8 cellular contexts compared by ENCODE assay signal in genomic region chr5:88884435-88884877, GRCh38. TPM values are rescaled to one million over a fixed set of nuclear protein-coding genes. Genes with fewer than 3 reads are reported as not detected.
DNase-seq lines count a peak whose midpoint lies in the region; ATAC-seq and TF ChIP-seq lines count a peak whose summit lies in the region.

No MANE protein-coding gene starts in this region.

- peak overlapping the region; percentile 90 for H2AFZ ChIP-seq in GM23338

- ATAC-seq in GM23338 (no peak; the same call in 2 of the 3 replicates), GM21360 (IDR thresholded peaks at IDR 0.05; ENCODE audit: unreplicated experiment) (no peak), GM18517 (IDR thresholded peaks at IDR 0.05; ENCODE audit: unreplicated experiment) (no peak), GM21390 (IDR thresholded peaks at IDR 0.05; ENCODE audit: unreplicated experiment) (no peak)

- H3K4me2 ChIP-seq in GM23338: peak overlapping the region; percentile 88

- H3K4me3 ChIP-seq in GM23338 (peak overlapping the region; percentile 71), Peyer's patch (peak overlapping the region; percentile 44 to 60 (median 56)), esophagus (ENCODE audit: low read depth in 1 of 2, low read length in 2 of 2) (peak overlapping the region; percentile 36 to 57)

- H4K20me1 ChIP-seq in GM23338 (replicated peaks; ENCODE audit: insufficient read depth): no peaks in the 10 kb centered on the region

- DNase-seq in GM23338 (ENCODE audit: low spot score) (no peak), Peyer's patch (no peak), pons (ENCODE audit: low spot score) (peak; percentile 49), COR-L47 (lab: John Stamatoyannopoulos, UW) (no peak)

- H3K27me3 ChIP-seq in GM23338 (ENCODE audit: insufficient read depth) (peaks cover 80% of the 10 kb centered on the region), Peyer's patch (no peaks in the 10 kb centered on the region), esophagus (ENCODE audit: control insufficient read depth in 1 of 2, insufficient read depth in 2 of 2, low read length in 2 of 2) (no peaks in the 10 kb centered on the region)

- no peaks in the 10 kb centered on the region for H3K9me2 ChIP-seq in GM23338 (ENCODE audit: insufficient read depth)

- no peaks in the 10 kb centered on the region for H3K9me3 Mint-ChIP-seq in GM23338

- H3K36me3 Mint-ChIP-seq in GM23338 (ENCODE audit: low read depth): no peaks in the 10 kb centered on the region

- H3K27ac ChIP-seq in GM23338 (ENCODE audit: low read depth): no peak overlapping the region
- peak overlapping the region; percentile 76 to 89 (median 84) for H3K27ac ChIP-seq in Peyer's patch
- peak overlapping the region; percentile 75 to 79 for H3K27ac ChIP-seq in esophagus (ENCODE audit: low read depth in 2 of 2, low read length in 1 of 2)

- no peaks in the 10 kb centered on the region for H3K36me3 ChIP-seq in GM23338 (ENCODE audit: insufficient read depth)
- H3K36me3 ChIP-seq in Peyer's patch: no peaks in the 10 kb centered on the region
- H3K36me3 ChIP-seq in esophagus (ENCODE audit: control insufficient read depth in 2 of 2, insufficient read depth in 2 of 2, low read length in 1 of 2): no peaks in the 10 kb centered on the region

- no peak for TF ChIP-seq POLR2A in Peyer's patch (IDR thresholded peaks at IDR 0.05)

- H3F3A ChIP-seq in GM23338 (replicated peaks; ENCODE audit: low read depth): no peaks in the 10 kb centered on the region

- no peaks in the 10 kb centered on the region for H3K79me2 ChIP-seq in GM23338 (replicated peaks; ENCODE audit: insufficient read depth)

- peaks cover 17% of the 10 kb centered on the region; the same call in 2 of the 3 replicates for H3K4me1 Mint-ChIP-seq in GM23338

- H3K4me3 Mint-ChIP-seq in GM23338: peak overlapping the region; percentile 89

- no peak for TF ChIP-seq CTCF in GM23338 (conservative IDR thresholded peaks at IDR 0.05; ENCODE audit: low read depth in 2 of 2)
- no peak for TF ChIP-seq CTCF in Peyer's patch (IDR thresholded peaks at IDR 0.05)

- H3K27ac Mint-ChIP-seq in GM23338: no peak overlapping the region

- peaks cover 19% of the 10 kb centered on the region for H3K27me3 Mint-ChIP-seq in GM23338 (ENCODE audit: insufficient read depth, low read depth, poor library complexity)

- WGBS in esophagus, 2 donors: 7 to 8% methylated on average over 10 of the region's 10 CpGs

- H3K9me3 ChIP-seq in Peyer's patch (no peaks in the 10 kb centered on the region), esophagus (ENCODE audit: control insufficient read depth in 2 of 2, insufficient read depth in 1 of 2, low read depth in 1 of 2, low read length in 1 of 2) (no peaks in the 10 kb centered on the region)

- H3K4me1 ChIP-seq in GM23338 (ENCODE audit: insufficient read depth) (peaks cover 18% of the 10 kb centered on the region), Peyer's patch (no peaks in the 10 kb centered on the region), esophagus (ENCODE audit: control insufficient read depth in 2 of 2, insufficient read depth in 2 of 2, low read length in 1 of 2) (no peaks in the 10 kb centered on the region)

TF ChIP-seq in GM23338, 12 proteins besides CTCF, POLR2A, EP300 and RAD21:
- TF ChIP-seq EZH2 (IDR thresholded peaks at IDR 0.05; ENCODE audit: low read depth, unreplicated experiment): peak; percentile 17
- TF ChIP-seq ZNF462 (CRISPR knock-in tag; IDR thresholded peaks at IDR 0.05): no peak

RNA-seq across cellular contexts. Expression of gene MEF2C, which starts 1.5 kb away (rescaled TPM):
- total RNA-seq in GM23338 (2014; rRNA removed; shearing (Covaris generic)): 0.97 and 1.2 TPM in 2 replicates
- polyA plus RNA-seq in GM23338 (2016; fragmentation: Nextera tagmentation; extraction: Ambion mirVana) (1.6 and 1.8 TPM in 2 replicates), esophagus (1 to 10 TPM; 1.6 to 1.7 TPM)
- 100 to 1,000 TPM in 1 of 4 donors, 10 to 100 TPM in 2, 1 to 10 TPM in 1; 5.4 to 137 (median 14.4) TPM for total RNA-seq in Peyer's patch
